In genomic region chr5:74851026-74851425, GRCh38 we compare ENCODE assay signal across 18 cellular contexts. TPM values are rescaled to one million over a fixed set of nuclear protein-coding genes. Genes with fewer than 3 reads are reported as not detected.
A peak's percentile ranks its signal among the peaks of the same experiment; 100 is the strongest.
DNase-seq lines count a peak whose midpoint lies in the region; ATAC-seq, FAIRE-seq and TF ChIP-seq lines count a peak whose summit lies in the region.
"Had no signal": no experiment of that assay in that cellular context is flagged by ENCODE, and none has a peak within 500 bp of the region (broad histone marks: within the 10 kb centered on the region; RNA-seq: fewer than 3 reads in every experiment).

No MANE protein-coding gene starts in this region.

- DNase-seq in A549 (ENCODE audit: low read depth in 1 of 2, low spot score in 1 of 2): no peak
- DNase-seq in CD8-positive, alpha-beta memory T cell: no peak
- DNase-seq in activated CD4-positive, alpha-beta memory T cell treated with anti-CD3 and anti-CD28 coated beads, Interleukin-2, amount 10 ng/mL, durations not matched to agents 7 days and 5 days: no peak
- DNase-seq in keratinocyte (ENCODE audit: low read depth, low spot score): no peak
- DNase-seq in right atrium auricular region (ENCODE audit: low spot score): no peak
- no peak for DNase-seq in MV-4-11 (lab: John Stamatoyannopoulos, UW)
- DNase-seq: activated gamma-delta T cell treated with Interleukin-2 at 50 U/mL for 16 hours, AML-193, KG1, NCI-H2029, NCI-H69, RPMI8226, stomach had no signal

- H3K4me1 Mint-ChIP-seq in CD8-positive, alpha-beta memory T cell: peaks cover 51 to 78% (median 75%) of the 10 kb centered on the region in 3 donors
- peaks cover 14% of the 10 kb centered on the region for H3K4me1 Mint-ChIP-seq in activated CD4-positive, alpha-beta memory T cell treated with anti-CD3 and anti-CD28 coated beads, Interleukin-2, amount 10 ng/mL, durations not matched to agents 7 days and 5 days

- H3K4me2 ChIP-seq in A549: peak overlapping the region; percentile 70; the same call in 1 of the 3 replicates
- H3K4me2 ChIP-seq in keratinocyte (ENCODE audit: control insufficient read depth, extremely low read depth, insufficient read depth, low read depth, low read length): peak overlapping the region; percentile 86

- ATAC-seq in A549 (no peak), GM21786 (IDR thresholded peaks at IDR 0.05; ENCODE audit: unreplicated experiment) (no peak), HG02973 (IDR thresholded peaks at IDR 0.05; ENCODE audit: unreplicated experiment) (no peak)
- ATAC-seq: gastroesophageal sphincter had no signal

- CTCF ChIA-PET in A549 (lab: Yijun Ruan, JAX): interaction anchor here (1.1 to 1.9 kb wide), 2 partner anchors 9 to 14 kb away, joined by 4 to 6 read pairs; no protein-coding TSS in a partner anchor
- CTCF ChIA-PET in CD8-positive, alpha-beta memory T cell (lab: Charles Lee): interaction anchor here (1.8 kb wide), 1 partner anchor 9 kb away, joined by 7 read pairs; no protein-coding TSS in a partner anchor
- CTCF ChIA-PET in activated CD4-positive, alpha-beta memory T cell treated with anti-CD3 and anti-CD28 coated beads, Interleukin-2, amount 10 ng/mL, durations not matched to agents 7 days and 5 days (lab: Charles Lee): no interaction called here

- dilution Hi-C loops in keratinocyte (cut with MboI; ENCODE audit: extremely low pct_ligation_motif_present, low sequenced_read_pairs): no loop called here

- H3K4me3 ChIP-seq in A549: no peak overlapping the region
- H3K4me3 ChIP-seq in CD8-positive, alpha-beta memory T cell (ENCODE audit: low read length): no peak overlapping the region
- H3K4me3 ChIP-seq in keratinocyte (ENCODE audit: control insufficient read depth in 2 of 3, extremely low read depth in 1 of 3, insufficient read depth in 2 of 3, low read depth in 1 of 3, low read length in 3 of 3): peak overlapping the region in 2 of 3 experiments; percentile 13 to 55
- H3K4me3 ChIP-seq in right atrium auricular region: no peak overlapping the region
- H3K4me3 ChIP-seq: gastroesophageal sphincter, stomach had no signal

- peaks cover 32% of the 10 kb centered on the region for H3K79me2 ChIP-seq in keratinocyte (ENCODE audit: control insufficient read depth, insufficient read depth, low read length)

- 86% methylated on average over 2 of the region's 2 CpGs for WGBS in A549 (ENCODE audit: missing lambda C conversion rate)

- H3K4me1 ChIP-seq in A549: peaks cover 19% of the 10 kb centered on the region; the same call in 2 of the 3 replicates
- peaks cover 17% of the 10 kb centered on the region for H3K4me1 ChIP-seq in CD8-positive, alpha-beta memory T cell (ENCODE audit: insufficient read depth, low read length)
- H3K4me1 ChIP-seq in keratinocyte (ENCODE audit: control insufficient read depth, extremely low read depth, insufficient read depth, low read length): peaks cover 16% of the 10 kb centered on the region
- peaks cover 0 to 4% of the 10 kb centered on the region in 2 donors for H3K4me1 ChIP-seq in right atrium auricular region
- H3K4me1 ChIP-seq: gastroesophageal sphincter, stomach had no signal

- H3K9me3 ChIP-seq in A549 (peaks cover 5% of the 10 kb centered on the region; the same call in 2 of the 3 replicates), keratinocyte (ENCODE audit: control insufficient read depth, low read depth, low read length) (no peaks in the 10 kb centered on the region), right atrium auricular region (peaks cover 0 to 3% of the 10 kb centered on the region in 2 donors)
- H3K9me3 ChIP-seq in CD8-positive, alpha-beta memory T cell (ENCODE audit: low read length): no peaks in the 10 kb centered on the region
- H3K9me3 ChIP-seq: gastroesophageal sphincter had no signal

- TF ChIP-seq EP300 in A549 (IDR thresholded peaks at IDR 0.05): no peak

- H3K27ac Mint-ChIP-seq in CD8-positive, alpha-beta memory T cell: peak overlapping the region in 3 of 8 donors; percentile 6 to 12 (median 10)
- peak overlapping the region; percentile 41 for H3K27ac Mint-ChIP-seq in activated CD4-positive, alpha-beta memory T cell treated with anti-CD3 and anti-CD28 coated beads, Interleukin-2, amount 10 ng/mL, durations not matched to agents 7 days and 5 days
- H3K27ac Mint-ChIP-seq: memory B cell had no signal

- peaks cover 3 to 9% (median 7%) of the 10 kb centered on the region in 3 donors for H3K36me3 Mint-ChIP-seq in CD8-positive, alpha-beta memory T cell
- H3K36me3 Mint-ChIP-seq in activated CD4-positive, alpha-beta memory T cell treated with anti-CD3 and anti-CD28 coated beads, Interleukin-2, amount 10 ng/mL, durations not matched to agents 7 days and 5 days (ENCODE audit: low read depth): no peaks in the 10 kb centered on the region
- H3K36me3 Mint-ChIP-seq: memory B cell had no signal

- H3K9me3 Mint-ChIP-seq in CD8-positive, alpha-beta memory T cell: peaks cover 0 to 6% (median 0%) of the 10 kb centered on the region in 5 donors
- no peaks in the 10 kb centered on the region for H3K9me3 Mint-ChIP-seq in activated CD4-positive, alpha-beta memory T cell treated with anti-CD3 and anti-CD28 coated beads, Interleukin-2, amount 10 ng/mL, durations not matched to agents 7 days and 5 days
- H3K9me3 Mint-ChIP-seq: memory B cell had no signal

- H3K9me1 ChIP-seq in keratinocyte (ENCODE audit: control insufficient read depth, extremely low read depth, insufficient read depth, low read length): no peaks in the 10 kb centered on the region

- H4K20me1 ChIP-seq in keratinocyte (ENCODE audit: control insufficient read depth, extremely low read depth, insufficient read depth, low read length): no peaks in the 10 kb centered on the region

- peak overlapping the region; percentile 38 for H3K9ac ChIP-seq in keratinocyte (ENCODE audit: control insufficient read depth, extremely low read depth, insufficient read depth, low read length)

- peaks cover 0 to 6% of the 10 kb centered on the region in 2 donors for H3K27me3 Mint-ChIP-seq in CD8-positive, alpha-beta memory T cell
- H3K27me3 Mint-ChIP-seq in activated CD4-positive, alpha-beta memory T cell treated with anti-CD3 and anti-CD28 coated beads, Interleukin-2, amount 10 ng/mL, durations not matched to agents 7 days and 5 days: no peaks in the 10 kb centered on the region
- H3K27me3 Mint-ChIP-seq: memory B cell had no signal

- peak overlapping the region; percentile 54 for H2AFZ ChIP-seq in keratinocyte (ENCODE audit: control insufficient read depth, low read length)

- TF ChIP-seq RAD21 in A549 (conservative IDR thresholded peaks at IDR 0.05 in 1 of 2, IDR thresholded peaks at IDR 0.05 in 1 of 2): no peak

- TF ChIP-seq POLR2A in A549 (IDR thresholded peaks at IDR 0.05; ENCODE audit: low read length): no peak

- H3K27ac ChIP-seq in A549 (peak overlapping the region; percentile 10 to 63; a peak in 3 of 6 replicates), keratinocyte (ENCODE audit: control insufficient read depth, insufficient read depth, low read length) (peak overlapping the region; percentile 77), right atrium auricular region (no peak overlapping the region)
- H3K27ac ChIP-seq in CD8-positive, alpha-beta memory T cell (ENCODE audit: low read depth, low read length): no peak overlapping the region
- H3K27ac ChIP-seq: gastroesophageal sphincter, stomach had no signal

- POLR2A ChIA-PET in A549 (lab: Yijun Ruan, JAX): no interaction called here
- POLR2A ChIA-PET in CD8-positive, alpha-beta memory T cell (lab: Charles Lee): no interaction called here
- POLR2A ChIA-PET in activated CD4-positive, alpha-beta memory T cell treated with anti-CD3 and anti-CD28 coated beads, Interleukin-2, amount 10 ng/mL, durations not matched to agents 7 days and 5 days (lab: Charles Lee): no interaction called here

- no peaks in the 10 kb centered on the region for H3K36me3 ChIP-seq in CD8-positive, alpha-beta memory T cell (ENCODE audit: insufficient read depth, low read length)
- peaks cover 0 to 5% of the 10 kb centered on the region in 2 experiments for H3K36me3 ChIP-seq in keratinocyte (ENCODE audit: control insufficient read depth in 2 of 2, extremely low read depth in 1 of 2, insufficient read depth in 2 of 2, low read length in 2 of 2)
- H3K36me3 ChIP-seq in right atrium auricular region: no peaks in the 10 kb centered on the region
- H3K36me3 ChIP-seq: gastroesophageal sphincter, stomach had no signal

- peak overlapping the region in 4 of 7 donors; percentile 8 to 21 (median 12) for H3K4me3 Mint-ChIP-seq in CD8-positive, alpha-beta memory T cell
- H3K4me3 Mint-ChIP-seq in activated CD4-positive, alpha-beta memory T cell treated with anti-CD3 and anti-CD28 coated beads, Interleukin-2, amount 10 ng/mL, durations not matched to agents 7 days and 5 days: peak overlapping the region; percentile 2
- H3K4me3 Mint-ChIP-seq: memory B cell had no signal

- no peak for FAIRE-seq in A549 (lab: Jason Lieb, UNC)
- FAIRE-seq in keratinocyte (lab: Jason Lieb, UNC): no peak
- FAIRE-seq: endometrium had no signal

- no peaks in the 10 kb centered on the region for H3K27me3 ChIP-seq in CD8-positive, alpha-beta memory T cell (ENCODE audit: insufficient read depth, low read length, poor library complexity, severe bottlenecking)
- no peaks in the 10 kb centered on the region for H3K27me3 ChIP-seq in keratinocyte (ENCODE audit: control insufficient read depth, extremely low read depth, insufficient read depth, low read length)
- no peaks in the 10 kb centered on the region for H3K27me3 ChIP-seq in right atrium auricular region
- H3K27me3 ChIP-seq: gastroesophageal sphincter, stomach had no signal

- TF ChIP-seq CTCF in A549 (IDR thresholded peaks at IDR 0.05) (no peak), keratinocyte (optimal IDR thresholded peaks at IDR 0.05 in 1 of 3, IDR thresholded peaks at IDR 0.05 in 1 of 3, conservative IDR thresholded peaks at IDR 0.05 in 1 of 3; ENCODE audit: extremely low read depth in 1 of 3, insufficient read depth in 2 of 3, low read length in 3 of 3) (no peak), right atrium auricular region (IDR thresholded peaks at IDR 0.05) (no peak)

RNA-seq across cellular contexts. Expression of gene FAM169A, which starts 15.2 kb away (rescaled TPM):
- polyA plus RNA-seq in A549 (2011; rRNA removed) (13.0 and 18.3 TPM in 2 replicates), A549 (2017; fragmentation: RNase III; extraction: RNeasy Plus Mini Kit Qiagen cat#74134 plus additional on column Dnase treatment) (5.8 to 7.9 TPM (median 7.5 TPM) in 3 replicates), keratinocyte (7.2 to 13.1 TPM (median 8.9 TPM) in 3 replicates)
- 1.9 and 2.6 TPM in 2 replicates for polyA plus RNA-seq in A549 (2012; cell fraction: cytosol; rRNA removed)
- 1.9 and 2.6 TPM in 2 replicates for polyA plus RNA-seq in A549 (2012; cell fraction: nucleus; rRNA removed)
- 9.8 and 11.5 TPM in 2 replicates for polyA minus RNA-seq in A549 (2011; rRNA and poly(A)+ RNA removed)
- 1 to 10 TPM; 8.4 to 8.6 TPM for total RNA-seq in CD8-positive, alpha-beta memory T cell
- 9.2 TPM for polyA plus RNA-seq in CD8-positive, alpha-beta memory T cell
- 1 to 10 TPM; 3.5 to 4.6 TPM for total RNA-seq in activated CD4-positive, alpha-beta memory T cell treated with anti-CD3 and anti-CD28 coated beads, Interleukin-2, amount 10 ng/mL, durations not matched to agents 7 days and 5 days
- 3.1 TPM for polyA plus RNA-seq in keratinocyte (2011; ENCODE audit: low read depth)
- polyA plus RNA-seq in keratinocyte (2011; cell fraction: cytosol; rRNA removed): 5.1 and 10.0 TPM in 2 replicates
- 10.2 and 13.8 TPM in 2 replicates for polyA plus RNA-seq in keratinocyte (2011; cell fraction: nucleus; rRNA removed)
- 2.5 and 9.9 TPM in 2 replicates for polyA plus RNA-seq in keratinocyte (2012; ENCODE audit: low replicate concordance)
- polyA minus RNA-seq in keratinocyte: 1.5 to 19.1 TPM (median 9.4 TPM) in 3 replicates
- 10.2 TPM for polyA minus RNA-seq in keratinocyte (2011; cell fraction: cytosol; rRNA and poly(A)+ RNA removed)
- polyA minus RNA-seq in keratinocyte (2011; cell fraction: nucleus; rRNA and poly(A)+ RNA removed): 10.1 and 23.6 TPM in 2 replicates
- total RNA-seq in right atrium auricular region: 1 to 10 TPM; 4.2 to 5.0 TPM

Comparison
In these comparisons a context has a peak if more than half of its experiments do, and no peak if none do; other contexts are left out.
1. H3K27ac ChIP-seq: peak in A549 (2 of 2) and keratinocyte (single experiment); none in CD8-positive, alpha-beta memory T cell (single experiment) and right atrium auricular region (0 of 2).
2. H3K4me3 ChIP-seq: peak in keratinocyte (2 of 3); none in A549 (single experiment), CD8-positive, alpha-beta memory T cell (single experiment) and right atrium auricular region (0 of 2).